ENCODE assay signal across 26 cellular contexts in the genomic region with DNA sequence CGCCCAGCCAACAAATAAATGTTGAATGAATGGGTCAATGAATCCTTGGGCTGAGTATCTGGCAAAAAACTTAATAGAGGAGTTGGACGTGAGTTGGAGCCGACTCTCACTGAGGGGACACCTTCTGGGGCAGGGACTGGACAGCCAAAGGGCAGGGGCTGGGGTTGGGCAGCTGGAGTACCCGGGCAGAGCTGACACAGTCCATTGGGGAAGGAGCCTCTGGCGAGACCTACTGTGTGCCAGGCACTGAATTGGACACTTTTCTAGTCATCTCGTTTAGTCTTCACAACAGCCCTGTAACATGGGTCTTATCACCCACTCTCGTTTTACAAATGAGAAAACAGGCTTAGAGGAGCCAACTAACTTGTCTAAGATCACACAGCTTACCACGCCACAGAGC.
"Had no signal": no experiment of that assay in that cellular context is flagged by ENCODE, and none has a peak within 500 bp of the region (broad histone marks: within the 10 kb centered on the region; RNA-seq: fewer than 3 reads in every experiment).

No MANE protein-coding gene starts in this region.

- H3K27me3 ChIP-seq: adrenal gland, testis had no signal

- H3K9me3 ChIP-seq: adrenal gland, lower lobe of right lung, sigmoid colon, testis had no signal

- H3K36me3 Mint-ChIP-seq: mesothelial cell of epicardium; stimulated activated memory B cell treated with anti-CD40 and anti-IgM and Interleukin-4, amounts not matched to agents 10 μg/mL and 1 μg/mL and 100 μg/mL, for 72 hours; type B pancreatic cell had no signal

- H3K79me2 ChIP-seq: parathyroid adenoma had no signal

- H3K9me3 Mint-ChIP-seq: activated B cell treated with CpG ODN at 0.5 μM for 24 hours; activated CD4-positive, alpha-beta T cell treated with anti-CD3 and anti-CD28 coated beads, Interleukin-2, amount 10 ng/mL, durations not matched to agents 24 days and 14 days; activated T-cell treated with anti-CD3 and anti-CD28 coated beads, Interleukin-2, amount 50 U/mL, for 72 hours; mesothelial cell of epicardium; neural crest cell; stimulated activated memory B cell treated with anti-CD40 and anti-IgM and Interleukin-4, amounts not matched to agents 10 μg/mL and 1 μg/mL and 100 μg/mL, for 72 hours; type B pancreatic cell had no signal

- H3K27ac Mint-ChIP-seq: activated B cell treated with CpG ODN at 0.5 μM for 24 hours; activated CD4-positive, alpha-beta T cell treated with anti-CD3 and anti-CD28 coated beads, Interleukin-2, amount 10 ng/mL, durations not matched to agents 24 days and 14 days; activated T-cell treated with anti-CD3 and anti-CD28 coated beads, Interleukin-2, amount 50 U/mL, for 72 hours; mesothelial cell of epicardium; stimulated activated memory B cell treated with anti-CD40 and anti-IgM and Interleukin-4, amounts not matched to agents 10 μg/mL and 1 μg/mL and 100 μg/mL, for 72 hours had no signal

- H3K36me3 ChIP-seq: adrenal gland, lower lobe of right lung, sigmoid colon had no signal

- H3K27ac ChIP-seq: lower lobe of right lung, parathyroid adenoma, sigmoid colon, testis had no signal

- DNase-seq: activated B cell treated with CpG ODN at 0.5 μM for 24 hours; activated CD4-positive, alpha-beta T cell treated with anti-CD3 and anti-CD28 coated beads, Interleukin-2, amount 10 ng/mL, durations not matched to agents 24 days and 14 days; activated CD8-positive, alpha-beta memory T cell treated with anti-CD3 and anti-CD28 coated beads for 24 hours; activated effector memory CD4-positive, alpha-beta T cell treated with anti-CD3 and anti-CD28 coated beads, Interleukin-2, amount 50 U/mL, for 16 hours; activated naive CD4-positive, alpha-beta T cell treated with anti-CD3 and anti-CD28 coated beads, Interleukin-2, amount 50 U/mL, for 16 hours; activated T-cell treated with anti-CD3 and anti-CD28 coated beads, Interleukin-2, amount 50 U/mL, for 72 hours; cerebellar nuclear complex; effector CD8-positive, alpha-beta T cell; foreskin melanocyte; glutamatergic neuron; hypothalamus; sigmoid colon; stimulated activated CD4-positive, alpha-beta T cell treated with anti-CD3 and anti-CD28 coated beads, Interleukin-4, amount 100 ng/mL, for 24 hours; T-helper 1 cell; T-helper 9 cell; testis had no signal

- H3K9ac ChIP-seq: parathyroid adenoma had no signal

- H2AFZ ChIP-seq: parathyroid adenoma had no signal

- FAIRE-seq: astrocyte, bronchial epithelial cell, keratinocyte had no signal

- H3K27me3 Mint-ChIP-seq: activated B cell treated with CpG ODN at 0.5 μM for 24 hours; activated CD4-positive, alpha-beta T cell treated with anti-CD3 and anti-CD28 coated beads, Interleukin-2, amount 10 ng/mL, durations not matched to agents 24 days and 14 days; stimulated activated memory B cell treated with anti-CD40 and anti-IgM and Interleukin-4, amounts not matched to agents 10 μg/mL and 1 μg/mL and 100 μg/mL, for 72 hours had no signal

- H3K4me3 ChIP-seq: adrenal gland, lower lobe of right lung, sigmoid colon, testis had no signal

- ATAC-seq: activated T-cell treated with anti-CD3 and anti-CD28 coated beads, Interleukin-2, amount 50 U/mL, for 72 hours; stimulated activated memory B cell treated with anti-CD40 and anti-IgM and Interleukin-4, amounts not matched to agents 10 μg/mL and 1 μg/mL and 100 μg/mL, for 72 hours had no signal

- H3K4me3 Mint-ChIP-seq: activated B cell treated with CpG ODN at 0.5 μM for 24 hours; activated CD4-positive, alpha-beta T cell treated with anti-CD3 and anti-CD28 coated beads, Interleukin-2, amount 10 ng/mL, durations not matched to agents 24 days and 14 days; activated T-cell treated with anti-CD3 and anti-CD28 coated beads, Interleukin-2, amount 50 U/mL, for 72 hours; mesothelial cell of epicardium; neural crest cell; stimulated activated memory B cell treated with anti-CD40 and anti-IgM and Interleukin-4, amounts not matched to agents 10 μg/mL and 1 μg/mL and 100 μg/mL, for 72 hours; type B pancreatic cell had no signal
